ENCODE assay signal across 16 cellular contexts in genomic region chr4:168167714-168168284, GRCh38.
DNase-seq lines count a peak whose midpoint lies in the region; ATAC-seq, FAIRE-seq and TF ChIP-seq lines count a peak whose summit lies in the region.
"Had no signal": no experiment of that assay in that cellular context is flagged by ENCODE, and none has a peak within 500 bp of the region (broad histone marks: within the 10 kb centered on the region; RNA-seq: fewer than 3 reads in every experiment).

No MANE protein-coding gene starts in this region.

- DNase-seq in bronchial epithelial cell (ENCODE audit: low read depth) (peak; percentile 58), pancreas (no peak), medulla oblongata (ENCODE audit: extremely low spot score) (no peak), transverse colon (no peak), NCI-H526 (lab: John Stamatoyannopoulos, UW) (no peak)
- DNase-seq: heart right ventricle; NCI-H2029; NCI-H774; RPMI8226; stimulated activated naive B cell treated with anti-CD40 and anti-IgM and Interleukin-4, amounts not matched to agents 10 μg/mL and 1 μg/mL and 100 μg/mL, for 72 hours; uterus had no signal

- WGBS in pancreas, 2 donors = 48% methylated on average over 6 of the region's 6 CpGs
- WGBS in transverse colon (ENCODE audit: low coverage in 1 of 2), 2 donors = 38 to 54% methylated on average over 6 of the region's 6 CpGs

- H3K9me3 ChIP-seq in pancreas = no peaks in the 10 kb centered on the region
- H3K9me3 ChIP-seq in transverse colon = no peaks in the 10 kb centered on the region
- H3K9me3 ChIP-seq: BLaER1, heart right ventricle, uterus had no signal

- ATAC-seq in GM21529 (IDR thresholded peaks at IDR 0.05; ENCODE audit: unreplicated experiment) (peak; percentile 81), HG03354 (IDR thresholded peaks at IDR 0.05; ENCODE audit: poor library complexity, severe bottlenecking, unreplicated experiment) (peak; percentile 53), pancreas (peak; percentile 40 to 68 (median 64))
- ATAC-seq: heart right ventricle; stimulated activated naive B cell treated with anti-CD40 and anti-IgM and Interleukin-4, amounts not matched to agents 10 μg/mL and 1 μg/mL and 100 μg/mL, for 72 hours had no signal

- H3K4me3 ChIP-seq in bronchial epithelial cell (ENCODE audit: low read depth, low read length) (no peak overlapping the region), pancreas (peak overlapping the region in 2 of 4 donors; percentile 2 to 24), transverse colon (no peak overlapping the region)
- H3K4me3 ChIP-seq: BLaER1, heart right ventricle, skin epidermis, uterus had no signal

- intact Hi-C loops in pancreas (cut with DNase I) (no loop called here), transverse colon (cut with DNase I; ENCODE audit: low total_unique reads) (no loop called here)

- H3K27me3 ChIP-seq in bronchial epithelial cell (ENCODE audit: control insufficient read depth, insufficient read depth, low read length) (no peaks in the 10 kb centered on the region), pancreas (no peaks in the 10 kb centered on the region), transverse colon (no peaks in the 10 kb centered on the region)
- H3K27me3 ChIP-seq: BLaER1, heart right ventricle, uterus had no signal

- H3K4me1 ChIP-seq in pancreas = peaks cover 4 to 33% (median 30%) of the 10 kb centered on the region in 3 donors
- peaks cover 0 to 7% (median 2%) of the 10 kb centered on the region in 4 donors for H3K4me1 ChIP-seq in transverse colon
- H3K4me1 ChIP-seq: BLaER1, uterus had no signal

- no peak for TF ChIP-seq POLR2A in transverse colon (IDR thresholded peaks at IDR 0.05)

- TF ChIP-seq EP300 in transverse colon (IDR thresholded peaks at IDR 0.05; ENCODE audit: low read depth) = no peak

- H3K27ac ChIP-seq in pancreas = peak overlapping the region; percentile 1 to 52 (median 30)
- no peak overlapping the region for H3K27ac ChIP-seq in transverse colon
- H3K27ac ChIP-seq: BLaER1, heart right ventricle, skin epidermis, uterus had no signal

- FAIRE-seq in bronchial epithelial cell (lab: Jason Lieb, UNC) = no peak
- FAIRE-seq in pancreas (lab: Jason Lieb, UNC) = no peak
- FAIRE-seq: endothelial cell of umbilical vein had no signal

- in situ Hi-C loops in transverse colon (cut with MboI; ENCODE audit: low pct_ligation_motif_present in 1 of 4, low pct_unique_long_range_greater_than_20kb in 1 of 4, low sequenced_read_pairs in 3 of 4) = loop anchor here in 1 of 4 donors (25.0 kb wide), 1 partner anchor 1155 kb away; no protein-coding TSS in a partner anchor

- TF ChIP-seq CTCF in bronchial epithelial cell (IDR thresholded peaks at IDR 0.05; ENCODE audit: insufficient read depth, low read length, severe bottlenecking) (no peak), pancreas (IDR thresholded peaks at IDR 0.05) (no peak), transverse colon (IDR thresholded peaks at IDR 0.05) (no peak)

- H3K36me3 ChIP-seq in bronchial epithelial cell (ENCODE audit: control insufficient read depth, insufficient read depth, low read length) = no peaks in the 10 kb centered on the region
- no peaks in the 10 kb centered on the region for H3K36me3 ChIP-seq in pancreas
- no peaks in the 10 kb centered on the region for H3K36me3 ChIP-seq in transverse colon
- H3K36me3 ChIP-seq: BLaER1, heart right ventricle, uterus had no signal

Comparison
In these comparisons a context has a peak if more than half of its experiments do, and no peak if none do; other contexts are left out.
1. H3K27ac ChIP-seq: peak in pancreas (4 of 4); none in transverse colon (0 of 4).
2. Peak in every context shown above with its lines, with median percentiles within 50 percentile points of each other: ATAC-seq.